ENCODE assay signal across 8 cellular contexts in the genomic region with DNA sequence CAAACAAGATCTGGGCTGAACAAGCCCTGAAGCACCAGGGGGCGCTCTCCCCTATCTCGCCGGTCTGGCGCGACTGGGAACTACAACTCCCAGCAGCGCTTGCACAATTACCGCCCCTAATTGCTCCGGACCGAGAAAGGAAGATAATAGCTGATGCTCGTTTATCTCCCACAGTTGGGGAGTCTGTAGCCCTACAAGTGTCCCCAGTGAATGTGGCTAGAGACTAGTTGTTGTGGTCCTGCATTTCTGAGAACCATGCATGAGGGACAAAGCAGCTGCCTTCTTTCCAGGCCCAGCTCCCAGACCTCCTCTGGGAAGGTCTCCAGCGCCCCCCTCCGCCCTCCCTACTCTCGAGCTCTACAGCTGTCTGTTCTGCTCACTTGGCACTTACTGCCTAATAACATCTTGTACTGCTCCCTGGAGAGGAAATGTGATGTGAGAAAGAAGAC. TPM values are rescaled to one million over a fixed set of nuclear protein-coding genes. Genes with fewer than 3 reads are reported as not detected.
DNase-seq lines count a peak whose midpoint lies in the region; ATAC-seq and TF ChIP-seq lines count a peak whose summit lies in the region.

No MANE protein-coding gene starts in this region.

- H3K27ac Mint-ChIP-seq in dendritic cell treated with granulocyte-macrophage colony-stimulating factor and Interleukin-4, amounts not matched to agents 40 ng/mL and 50 ng/mL, for 4 days, result peak overlapping the region; percentile 15

- no peaks in the 10 kb centered on the region for H3K9me3 Mint-ChIP-seq in dendritic cell treated with granulocyte-macrophage colony-stimulating factor and Interleukin-4, amounts not matched to agents 40 ng/mL and 50 ng/mL, for 4 days

- peak; percentile 75 for ATAC-seq in GM18511 (IDR thresholded peaks at IDR 0.05; ENCODE audit: unreplicated experiment)

- no peaks in the 10 kb centered on the region for H3K36me3 ChIP-seq in liver (ENCODE audit: control insufficient read depth in 4 of 4, insufficient read depth in 3 of 4, low read depth in 1 of 4, low read length in 3 of 4)

- 4% methylated on average over 13 of the region's 13 CpGs for WGBS in liver

- peak; percentile 85 for TF ChIP-seq CTCF in liver (IDR thresholded peaks at IDR 0.05; ENCODE audit: low read depth, low read length, missing input control)

- H3K4me3 ChIP-seq in liver (ENCODE audit: low read depth in 1 of 3, low read length in 3 of 3), result no peak overlapping the region

- H3K9me3 ChIP-seq in liver (ENCODE audit: control insufficient read depth in 4 of 4, low read length in 3 of 4), result no peaks in the 10 kb centered on the region

- peak; percentile 83 to 84 for TF ChIP-seq RAD21 in liver (IDR thresholded peaks at IDR 0.05)

- intact Hi-C loops in dendritic cell treated with granulocyte-macrophage colony-stimulating factor and Interleukin-4, amounts not matched to agents 40 ng/mL and 50 ng/mL, for 4 days (cut with micrococcal nuclease), result loop anchor here (1.0 kb wide), 1 partner anchor 35 kb away; the partner anchor contains the start of gene NRXN2

- H3K36me3 Mint-ChIP-seq in dendritic cell treated with granulocyte-macrophage colony-stimulating factor and Interleukin-4, amounts not matched to agents 40 ng/mL and 50 ng/mL, for 4 days (ENCODE audit: low read depth), result no peaks in the 10 kb centered on the region

- H3K27me3 ChIP-seq in liver (ENCODE audit: control insufficient read depth in 4 of 4, insufficient read depth in 4 of 4, low read length in 3 of 4), result peaks cover 0 to 6% (median 0%) of the 10 kb centered on the region in 4 donors

- peaks cover 0 to 21% (median 13%) of the 10 kb centered on the region in 4 donors for H3K4me1 ChIP-seq in liver (ENCODE audit: control insufficient read depth in 4 of 4, insufficient read depth in 4 of 4, low read length in 3 of 4)

- H3K4me1 Mint-ChIP-seq in dendritic cell treated with granulocyte-macrophage colony-stimulating factor and Interleukin-4, amounts not matched to agents 40 ng/mL and 50 ng/mL, for 4 days (ENCODE audit: low read depth), result peaks cover 49% of the 10 kb centered on the region

- DNase-seq in A172 (ENCODE audit: low spot score), result peak; percentile 75
- peak; percentile 73 for DNase-seq in HK-2 (ENCODE audit: unreplicated experiment)
- peak; percentile 74 for DNase-seq in NCI-H748 treated with DMSO at 0.1 percent for 48 hours (lab: John Stamatoyannopoulos, UW)
- peak; percentile 92 for DNase-seq in activated CD4-positive, alpha-beta T cell treated with anti-CD3 and anti-CD28 coated beads, Interleukin-2, amount 50 U/mL, for 1 hour
- peak; percentile 93 to 94 for DNase-seq in stimulated activated CD4-positive, alpha-beta T cell treated with anti-CD3 and anti-CD28 coated beads, Interleukin-2, amount 100 ng/mL, for 48 hours

- peak overlapping the region; percentile 33 for H3K4me3 Mint-ChIP-seq in dendritic cell treated with granulocyte-macrophage colony-stimulating factor and Interleukin-4, amounts not matched to agents 40 ng/mL and 50 ng/mL, for 4 days

- peaks cover 35% of the 10 kb centered on the region for H3K27me3 Mint-ChIP-seq in dendritic cell treated with granulocyte-macrophage colony-stimulating factor and Interleukin-4, amounts not matched to agents 40 ng/mL and 50 ng/mL, for 4 days

- no peak overlapping the region for H3K9ac ChIP-seq in liver (ENCODE audit: low read depth in 1 of 2, low read length in 2 of 2)

- H3K27ac ChIP-seq in liver (ENCODE audit: low read depth in 1 of 2, low read length in 2 of 2), result no peak overlapping the region

TF ChIP-seq in liver, 16 proteins besides CTCF, POLR2A, EP300 and RAD21:
- no peak for TF ChIP-seq GABPA (IDR thresholded peaks at IDR 0.05 in 1 of 2, conservative IDR thresholded peaks at IDR 0.05 in 1 of 2)
- no peak for TF ChIP-seq HNF4A (conservative IDR thresholded peaks at IDR 0.05)
- TF ChIP-seq FOXA1 (IDR thresholded peaks at IDR 0.05), result no peak
- TF ChIP-seq MAX (IDR thresholded peaks at IDR 0.05), result no peak
- no peak for TF ChIP-seq HNF4G (IDR thresholded peaks at IDR 0.05)
- no peak for TF ChIP-seq NR2F2 (IDR thresholded peaks at IDR 0.05)
- TF ChIP-seq YY1 (IDR thresholded peaks at IDR 0.05), result no peak
- no peak for TF ChIP-seq TAF1 (conservative IDR thresholded peaks at IDR 0.05)
- TF ChIP-seq, protein P1, sequence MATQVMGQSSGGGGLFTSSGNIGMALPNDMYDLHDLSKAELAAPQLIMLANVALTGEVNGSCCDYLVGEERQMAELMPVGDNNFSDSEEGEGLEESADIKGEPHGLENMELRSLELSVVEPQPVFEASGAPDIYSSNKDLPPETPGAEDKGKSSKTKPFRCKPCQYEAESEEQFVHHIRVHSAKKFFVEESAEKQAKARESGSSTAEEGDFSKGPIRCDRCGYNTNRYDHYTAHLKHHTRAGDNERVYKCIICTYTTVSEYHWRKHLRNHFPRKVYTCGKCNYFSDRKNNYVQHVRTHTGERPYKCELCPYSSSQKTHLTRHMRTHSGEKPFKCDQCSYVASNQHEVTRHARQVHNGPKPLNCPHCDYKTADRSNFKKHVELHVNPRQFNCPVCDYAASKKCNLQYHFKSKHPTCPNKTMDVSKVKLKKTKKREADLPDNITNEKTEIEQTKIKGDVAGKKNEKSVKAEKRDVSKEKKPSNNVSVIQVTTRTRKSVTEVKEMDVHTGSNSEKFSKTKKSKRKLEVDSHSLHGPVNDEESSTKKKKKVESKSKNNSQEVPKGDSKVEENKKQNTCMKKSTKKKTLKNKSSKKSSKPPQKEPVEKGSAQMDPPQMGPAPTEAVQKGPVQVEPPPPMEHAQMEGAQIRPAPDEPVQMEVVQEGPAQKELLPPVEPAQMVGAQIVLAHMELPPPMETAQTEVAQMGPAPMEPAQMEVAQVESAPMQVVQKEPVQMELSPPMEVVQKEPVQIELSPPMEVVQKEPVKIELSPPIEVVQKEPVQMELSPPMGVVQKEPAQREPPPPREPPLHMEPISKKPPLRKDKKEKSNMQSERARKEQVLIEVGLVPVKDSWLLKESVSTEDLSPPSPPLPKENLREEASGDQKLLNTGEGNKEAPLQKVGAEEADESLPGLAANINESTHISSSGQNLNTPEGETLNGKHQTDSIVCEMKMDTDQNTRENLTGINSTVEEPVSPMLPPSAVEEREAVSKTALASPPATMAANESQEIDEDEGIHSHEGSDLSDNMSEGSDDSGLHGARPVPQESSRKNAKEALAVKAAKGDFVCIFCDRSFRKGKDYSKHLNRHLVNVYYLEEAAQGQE (IDR thresholded peaks at IDR 0.05), result no peak
- no peak for TF ChIP-seq JUND (IDR thresholded peaks at IDR 0.05)
- no peak for TF ChIP-seq ZBTB33 (IDR thresholded peaks at IDR 0.05)
- TF ChIP-seq, protein P2, sequence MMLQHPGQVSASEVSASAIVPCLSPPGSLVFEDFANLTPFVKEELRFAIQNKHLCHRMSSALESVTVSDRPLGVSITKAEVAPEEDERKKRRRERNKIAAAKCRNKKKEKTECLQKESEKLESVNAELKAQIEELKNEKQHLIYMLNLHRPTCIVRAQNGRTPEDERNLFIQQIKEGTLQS (IDR thresholded peaks at IDR 0.05), result no peak
- no peak for TF ChIP-seq RXRA (IDR thresholded peaks at IDR 0.05)
- TF ChIP-seq SP1 (IDR thresholded peaks at IDR 0.05), result no peak
- TF ChIP-seq FOXA2 (IDR thresholded peaks at IDR 0.05), result no peak
- no peak for TF ChIP-seq EGR1 (IDR thresholded peaks at IDR 0.05; ENCODE audit: low read depth in 2 of 2)

RNA-seq across cellular contexts. Expression of gene NRXN2, which starts 34.4 kb away (rescaled TPM):
- 0.05 and 0.14 TPM in 2 replicates for total RNA-seq in A172 (2014; rRNA removed; shearing (Covaris generic))
- under 1 TPM; 0.17 to 0.79 TPM for total RNA-seq in liver
- 1 to 10 TPM; 2.1 to 2.8 TPM for polyA plus RNA-seq in liver

RNA-seq across cellular contexts. Expression of gene RASGRP2, which starts 55.4 kb away (rescaled TPM):
- total RNA-seq in A172 (2014; rRNA removed; shearing (Covaris generic)), result 0.07 and 2.1 TPM in 2 replicates
- total RNA-seq in liver, result 10 to 100 TPM; 12.1 to 14.9 TPM
- polyA plus RNA-seq in liver, result 1 to 10 TPM; 2.7 to 5.2 TPM
